In the genomic region with DNA sequence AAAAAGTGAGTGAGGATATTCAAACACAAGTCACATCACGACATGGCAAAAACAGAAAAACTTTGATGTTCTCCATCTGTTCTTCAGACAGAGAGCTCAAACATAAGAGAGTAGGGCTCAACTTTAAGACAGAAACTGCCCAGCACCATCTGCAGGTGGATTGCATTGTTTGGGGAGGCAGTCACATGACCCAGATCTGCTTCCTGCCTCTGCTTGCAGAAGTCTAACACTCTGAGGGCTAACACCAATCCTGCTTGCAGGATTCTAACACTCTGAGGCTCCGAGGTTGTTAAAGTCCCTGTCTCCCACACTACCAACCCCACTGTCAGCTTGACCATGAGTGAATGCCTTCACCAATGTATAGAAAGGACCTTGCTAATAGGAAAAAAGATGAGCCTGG, we compare ENCODE assay signal across 8 cellular contexts.
A peak's percentile ranks its signal among the peaks of the same experiment; 100 is the strongest.
DNase-seq lines count a peak whose midpoint lies in the region; ATAC-seq and TF ChIP-seq lines count a peak whose summit lies in the region.

No MANE protein-coding gene starts in this region.

- ATAC-seq in GM19468 (IDR thresholded peaks at IDR 0.05; ENCODE audit: extremely low read depth, unreplicated experiment) (peak; percentile 27), HG03571 (IDR thresholded peaks at IDR 0.05; ENCODE audit: unreplicated experiment) (peak; percentile 57)

- no peaks in the 10 kb centered on the region for H3K4me1 ChIP-seq in endodermal cell (ENCODE audit: control insufficient read depth, insufficient read depth, low read length)

- DNase-seq in GM10266 (ENCODE audit: extremely low spot score) (no peak), endodermal cell (no peak), NCI-H146 treated with DMSO at 0.1 percent for 48 hours (lab: John Stamatoyannopoulos, UW; ENCODE audit: unreplicated experiment) (no peak), NCI-H226 (no peak)
- DNase-seq in stimulated activated naive CD4-positive, alpha-beta T cell treated with Interleukin-2 at 50 U/mL for 16 hours (lab: John Stamatoyannopoulos, UW): no peak
- no peak for DNase-seq in activated CD4-positive, CD25-positive, alpha-beta regulatory T cell treated with anti-CD3 and anti-CD28 coated beads, Interleukin-2, amount 50 U/mL, for 72 hours

- peaks cover 19% of the 10 kb centered on the region for H3K9me3 Mint-ChIP-seq in endodermal cell

- no peak overlapping the region for H3K27ac ChIP-seq in endodermal cell (ENCODE audit: low read depth, low read length)

- no peaks in the 10 kb centered on the region for H3K27me3 Mint-ChIP-seq in endodermal cell (ENCODE audit: insufficient read depth)

- no peaks in the 10 kb centered on the region for H3K27me3 ChIP-seq in endodermal cell (ENCODE audit: control insufficient read depth, insufficient read depth, low read length, poor library complexity, severe bottlenecking)

- H3K4me3 ChIP-seq in endodermal cell (ENCODE audit: low read length): no peak overlapping the region

- WGBS in endodermal cell (ENCODE audit: insufficient coverage in 1 of 2, insufficient read length in 1 of 2), 2 experiments: 80 to 88% methylated on average over 1 to 2 of the region's 2 CpGs

- H3K9me3 ChIP-seq in endodermal cell (ENCODE audit: control insufficient read depth, low read length): no peaks in the 10 kb centered on the region

- H3K36me3 Mint-ChIP-seq in endodermal cell (ENCODE audit: low read depth): no peaks in the 10 kb centered on the region

- no peak overlapping the region for H3K4me3 Mint-ChIP-seq in endodermal cell

- no peak overlapping the region for H3K27ac Mint-ChIP-seq in endodermal cell

- H3K9ac ChIP-seq in endodermal cell (ENCODE audit: extremely low read depth, low read length, poor library complexity, severe bottlenecking): no peak overlapping the region

- TF ChIP-seq CTCF in GM10266 (IDR thresholded peaks at IDR 0.05; ENCODE audit: control insufficient read depth, insufficient read depth, low read depth, missing control alignments) (peak; percentile 17), endodermal cell (conservative IDR thresholded peaks at IDR 0.05) (peak; percentile 14)

- H3K4me1 Mint-ChIP-seq in endodermal cell: peaks cover 13% of the 10 kb centered on the region

- no peaks in the 10 kb centered on the region for H3K36me3 ChIP-seq in endodermal cell (ENCODE audit: control insufficient read depth, insufficient read depth, low read length)
